16 cellular contexts compared by ENCODE assay signal in the genomic region with DNA sequence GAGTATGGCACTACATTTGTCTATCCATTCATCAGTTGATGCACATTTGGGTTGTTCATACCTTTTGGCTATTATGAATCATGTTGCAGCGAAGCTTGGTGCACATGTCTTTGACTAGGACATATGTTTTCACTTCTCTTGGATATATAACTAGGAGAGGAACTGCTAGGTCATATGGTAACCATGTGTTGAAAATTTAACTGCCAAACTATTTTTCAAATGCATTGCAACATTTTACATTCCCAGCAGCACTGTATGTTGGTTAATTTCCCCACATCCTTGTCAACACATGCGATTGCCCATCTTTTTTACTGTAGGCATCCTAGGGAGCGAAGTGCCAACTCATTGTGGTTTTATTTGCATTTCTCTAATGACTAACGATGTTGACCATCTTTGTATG.
DNase-seq lines count a peak whose midpoint lies in the region; ATAC-seq, FAIRE-seq and TF ChIP-seq lines count a peak whose summit lies in the region.
"Had no signal": no experiment of that assay in that cellular context is flagged by ENCODE, and none has a peak within 500 bp of the region (broad histone marks: within the 10 kb centered on the region; RNA-seq: fewer than 3 reads in every experiment).

No MANE protein-coding gene starts in this region.

- TF ChIP-seq POLR2A in K562 (conservative IDR thresholded peaks at IDR 0.05): no peak

- no peak for TF ChIP-seq RAD21 in K562 (CRISPR knock-in tag; conservative IDR thresholded peaks at IDR 0.05 in 1 of 2, IDR thresholded peaks at IDR 0.05 in 1 of 2)

- peaks cover 22% of the 10 kb centered on the region for H3K4me1 Mint-ChIP-seq in endodermal cell

- peaks cover 4% of the 10 kb centered on the region for H3K36me3 Mint-ChIP-seq in endodermal cell (ENCODE audit: low read depth)

- BruUV-seq in K562 (replicated peaks; lab: Mats Ljungman, UMichigan): no TSS peak

- H3K36me3 ChIP-seq in K562 (ENCODE audit: control insufficient read depth, insufficient read depth, low read length): no peaks in the 10 kb centered on the region
- no peaks in the 10 kb centered on the region for H3K36me3 ChIP-seq in endodermal cell (ENCODE audit: control insufficient read depth, insufficient read depth, low read length)
- H3K36me3 ChIP-seq: right atrium auricular region had no signal

- peak; percentile 96 for DNase-seq in GM04504 (ENCODE audit: low read depth)
- DNase-seq in NOMO-1 treated with DMSO at 0.1 percent for 48 hours (lab: John Stamatoyannopoulos, UW; ENCODE audit: unreplicated experiment): peak; percentile 98
- DNase-seq in K562 (ENCODE audit: extremely low read depth in 1 of 4, low spot score in 3 of 4): no peak
- peak; percentile 18 for DNase-seq in renal cortical epithelial cell (ENCODE audit: low read depth)
- DNase-seq in left ventricle myocardium superior: no peak
- no peak for DNase-seq in endodermal cell
- DNase-seq in activated T-cell treated with anti-CD3 and anti-CD28 coated beads for 4 hours: no peak
- DNase-seq in ureter (ENCODE audit: low spot score): no peak
- DNase-seq: activated CD4-positive, alpha-beta T cell treated with anti-CD3 and anti-CD28 coated beads for 1 hour; erythroblast; islet precursor cell; NCI-H1436 treated with DMSO at 0.1 percent for 48 hours; substantia nigra; T-cell had no signal

- no peaks in the 10 kb centered on the region for H3K27me3 Mint-ChIP-seq in endodermal cell (ENCODE audit: insufficient read depth)

- 6% methylated on average over 4 of the region's 4 CpGs for WGBS in K562 (ENCODE audit: insufficient coverage, low coverage, missing lambda C conversion rate)
- 74 to 98% methylated on average over 3 to 4 of the region's 4 CpGs for WGBS in endodermal cell (ENCODE audit: insufficient coverage in 1 of 2, insufficient read length in 1 of 2), 2 experiments

- ATAC-seq in K562 (no peak), left ventricle myocardium superior (no peak)
- ATAC-seq: GM12878, T-cell had no signal

- in situ Hi-C loops in K562 (cut with MboI): loop anchor here (25.0 kb wide), 1 partner anchor 459 kb away; no protein-coding TSS in a partner anchor

- no peak overlapping the region for H2AFZ ChIP-seq in K562 (ENCODE audit: low read depth, low read length)

- H3K9me3 ChIP-seq in K562 (replicated peaks; ENCODE audit: control insufficient read depth, insufficient read depth, low read depth, low read length) (no peaks in the 10 kb centered on the region; the same call in 1 of the 2 replicates), endodermal cell (ENCODE audit: control insufficient read depth, low read length) (no peaks in the 10 kb centered on the region)
- H3K9me3 ChIP-seq: right atrium auricular region had no signal

- TF ChIP-seq CTCF in K562 (IDR thresholded peaks at IDR 0.05 in 2 of 3, conservative IDR thresholded peaks at IDR 0.05 in 1 of 3; ENCODE audit: insufficient read depth in 2 of 3, low read depth in 1 of 3, low read length in 3 of 3): no peak
- TF ChIP-seq CTCF in endodermal cell (conservative IDR thresholded peaks at IDR 0.05): no peak

- H3K27me3 ChIP-seq in K562 (ENCODE audit: control insufficient read depth in 2 of 2, insufficient read depth in 2 of 2, low read length in 2 of 2) (peaks cover 10 to 22% of the 10 kb centered on the region in 2 experiments), endodermal cell (ENCODE audit: control insufficient read depth, insufficient read depth, low read length, poor library complexity, severe bottlenecking) (no peaks in the 10 kb centered on the region)
- H3K27me3 ChIP-seq: right atrium auricular region had no signal

- no peak overlapping the region for H3K4me3 ChIP-seq in K562
- no peak overlapping the region for H3K4me3 ChIP-seq in endodermal cell (ENCODE audit: low read length)
- H3K4me3 ChIP-seq: GM12878, right atrium auricular region had no signal

- H3K27ac ChIP-seq in K562 (ENCODE audit: extremely low read depth, low read depth, low read length): no peak overlapping the region
- H3K27ac ChIP-seq in endodermal cell (ENCODE audit: low read depth, low read length): no peak overlapping the region
- H3K27ac ChIP-seq: right atrium auricular region had no signal

- no peaks in the 10 kb centered on the region for H4K20me1 ChIP-seq in K562 (replicated peaks; ENCODE audit: control insufficient read depth, insufficient read depth, low read length)

- no peak overlapping the region for H3K27ac Mint-ChIP-seq in endodermal cell
- H3K27ac Mint-ChIP-seq: T-cell had no signal

- no peak for TF ChIP-seq EP300 in K562 (IDR thresholded peaks at IDR 0.05; ENCODE audit: low read length)

- H3K4me2 ChIP-seq in K562 (ENCODE audit: insufficient read depth, low read length): no peak overlapping the region

- H3K9ac ChIP-seq in K562 (ENCODE audit: insufficient read depth in 1 of 2, low read depth in 2 of 2, low read length in 2 of 2) (no peak overlapping the region), endodermal cell (ENCODE audit: extremely low read depth, low read length, poor library complexity, severe bottlenecking) (no peak overlapping the region)

- POLR2A ChIA-PET in K562 (lab: Yijun Ruan, JAX): no interaction called here

- peak; percentile 29 for FAIRE-seq in K562 (lab: Jason Lieb, UNC)
- FAIRE-seq: GM12878 had no signal

- intact Hi-C loops in K562 (cut with micrococcal nuclease) (no loop called here), left ventricle myocardium superior (cut with micrococcal nuclease) (no loop called here)

- CTCF ChIA-PET in K562 (lab: Yijun Ruan, JAX; ENCODE audit: low intra/inter-chr PET ratio): no interaction called here

- no peaks in the 10 kb centered on the region for H3K79me2 ChIP-seq in K562 (ENCODE audit: control insufficient read depth, insufficient read depth, low read length)

- H3K9me1 ChIP-seq in K562 (ENCODE audit: control insufficient read depth, insufficient read depth, low read length): no peaks in the 10 kb centered on the region

- peaks cover 7% of the 10 kb centered on the region for H3K9me3 Mint-ChIP-seq in endodermal cell
- H3K9me3 Mint-ChIP-seq: T-cell had no signal

- no peak overlapping the region for H3K4me3 Mint-ChIP-seq in endodermal cell
- H3K4me3 Mint-ChIP-seq: T-cell had no signal

- H3K4me1 ChIP-seq in K562 (replicated peaks in 1 of 2; ENCODE audit: control insufficient read depth in 2 of 2, insufficient read depth in 2 of 2, low read length in 2 of 2): peaks cover 0 to 8% of the 10 kb centered on the region in 2 experiments; a peak in 4 of 5 replicates
- no peaks in the 10 kb centered on the region for H3K4me1 ChIP-seq in endodermal cell (ENCODE audit: control insufficient read depth, insufficient read depth, low read length)

TF ChIP-seq in K562, 482 proteins besides CTCF, POLR2A, EP300 and RAD21 (continues in another document):
- TF ChIP-seq CREM (IDR thresholded peaks at IDR 0.05; ENCODE audit: low read depth) (no peak), MED1 (CRISPR knock-in tag; IDR thresholded peaks at IDR 0.05; ENCODE audit: borderline replicate concordance) (no peak), SAFB (IDR thresholded peaks at IDR 0.05; ENCODE audit: borderline replicate concordance, low read depth, low read length) (no peak), TRIM28 (IDR thresholded peaks at IDR 0.05) (no peak)
- TF ChIP-seq, protein P1, sequence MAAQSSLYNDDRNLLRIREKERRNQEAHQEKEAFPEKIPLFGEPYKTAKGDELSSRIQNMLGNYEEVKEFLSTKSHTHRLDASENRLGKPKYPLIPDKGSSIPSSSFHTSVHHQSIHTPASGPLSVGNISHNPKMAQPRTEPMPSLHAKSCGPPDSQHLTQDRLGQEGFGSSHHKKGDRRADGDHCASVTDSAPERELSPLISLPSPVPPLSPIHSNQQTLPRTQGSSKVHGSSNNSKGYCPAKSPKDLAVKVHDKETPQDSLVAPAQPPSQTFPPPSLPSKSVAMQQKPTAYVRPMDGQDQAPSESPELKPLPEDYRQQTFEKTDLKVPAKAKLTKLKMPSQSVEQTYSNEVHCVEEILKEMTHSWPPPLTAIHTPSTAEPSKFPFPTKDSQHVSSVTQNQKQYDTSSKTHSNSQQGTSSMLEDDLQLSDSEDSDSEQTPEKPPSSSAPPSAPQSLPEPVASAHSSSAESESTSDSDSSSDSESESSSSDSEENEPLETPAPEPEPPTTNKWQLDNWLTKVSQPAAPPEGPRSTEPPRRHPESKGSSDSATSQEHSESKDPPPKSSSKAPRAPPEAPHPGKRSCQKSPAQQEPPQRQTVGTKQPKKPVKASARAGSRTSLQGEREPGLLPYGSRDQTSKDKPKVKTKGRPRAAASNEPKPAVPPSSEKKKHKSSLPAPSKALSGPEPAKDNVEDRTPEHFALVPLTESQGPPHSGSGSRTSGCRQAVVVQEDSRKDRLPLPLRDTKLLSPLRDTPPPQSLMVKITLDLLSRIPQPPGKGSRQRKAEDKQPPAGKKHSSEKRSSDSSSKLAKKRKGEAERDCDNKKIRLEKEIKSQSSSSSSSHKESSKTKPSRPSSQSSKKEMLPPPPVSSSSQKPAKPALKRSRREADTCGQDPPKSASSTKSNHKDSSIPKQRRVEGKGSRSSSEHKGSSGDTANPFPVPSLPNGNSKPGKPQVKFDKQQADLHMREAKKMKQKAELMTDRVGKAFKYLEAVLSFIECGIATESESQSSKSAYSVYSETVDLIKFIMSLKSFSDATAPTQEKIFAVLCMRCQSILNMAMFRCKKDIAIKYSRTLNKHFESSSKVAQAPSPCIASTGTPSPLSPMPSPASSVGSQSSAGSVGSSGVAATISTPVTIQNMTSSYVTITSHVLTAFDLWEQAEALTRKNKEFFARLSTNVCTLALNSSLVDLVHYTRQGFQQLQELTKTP (IDR thresholded peaks at IDR 0.05; ENCODE audit: low read depth in 1 of 2, partially characterized antibody in 2 of 2): no peak

Comparison
In these comparisons a context has a peak if more than half of its experiments do, and no peak if none do; other contexts are left out.
1. DNase-seq: peak in GM04504 (single experiment), NOMO-1 treated with DMSO at 0.1 percent for 48 hours (single experiment) and renal cortical epithelial cell (single experiment); none in K562 (0 of 4), left ventricle myocardium superior (single experiment), endodermal cell (single experiment), activated T-cell treated with anti-CD3 and anti-CD28 coated beads for 4 hours (single experiment) and ureter (single experiment).